8 cellular contexts compared by ENCODE assay signal in the genomic region with DNA sequence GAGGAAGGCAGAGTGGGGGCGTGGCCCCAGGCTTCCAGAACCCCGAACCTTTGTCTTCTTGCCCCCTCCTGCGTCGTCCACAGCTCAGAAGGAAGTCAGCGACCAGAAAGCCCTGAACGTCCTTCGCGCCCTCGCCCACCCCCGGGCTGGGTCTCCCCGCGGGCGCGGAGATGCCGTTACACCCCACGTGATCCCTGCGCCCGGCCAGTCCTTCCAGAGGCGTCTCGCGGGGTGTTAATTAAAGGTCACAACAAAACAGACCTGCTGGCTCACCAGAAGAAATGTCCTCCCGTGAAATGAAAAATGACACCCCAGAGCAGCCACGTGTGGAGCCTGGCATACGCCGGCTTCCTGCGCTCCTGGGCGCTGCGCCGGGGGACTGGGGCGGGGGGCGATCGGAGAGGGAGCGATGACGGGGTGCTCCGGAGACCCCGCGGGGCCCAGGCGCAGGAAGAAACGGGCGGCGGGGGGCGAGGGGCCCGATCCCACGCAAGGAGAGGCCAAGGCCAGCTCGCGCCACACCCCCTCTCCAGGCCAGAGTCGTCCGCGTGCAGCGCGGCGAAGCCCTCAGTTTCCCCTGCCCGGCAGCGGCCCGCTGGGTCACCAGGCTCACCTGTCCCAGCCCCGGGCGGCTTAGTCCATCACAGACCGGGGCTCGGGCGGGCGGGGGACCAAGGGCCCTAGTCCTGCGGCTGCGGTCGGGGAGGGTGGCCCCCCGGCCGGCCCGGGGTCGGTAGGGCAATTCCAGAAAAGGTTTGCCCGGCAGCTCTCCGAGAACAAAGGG. TPM values are rescaled to one million over a fixed set of nuclear protein-coding genes. Genes with fewer than 3 reads are reported as not detected.
DNase-seq lines count a peak whose midpoint lies in the region; ATAC-seq and TF ChIP-seq lines count a peak whose summit lies in the region.

No MANE protein-coding gene starts in this region.

- H3K36me3 Mint-ChIP-seq in activated T-cell treated with anti-CD3 and anti-CD28 coated beads, Interleukin-2, amount 50 U/mL, for 72 hours (ENCODE audit: insufficient read depth in 2 of 2) = no peaks in the 10 kb centered on the region
- H3K36me3 Mint-ChIP-seq in glutamatergic neuron (ENCODE audit: unreplicated experiment) = no peaks in the 10 kb centered on the region

- no peak for TF ChIP-seq EP300 in Ishikawa (IDR thresholded peaks at IDR 0.05; ENCODE audit: borderline replicate concordance)

- peaks cover 71% of the 10 kb centered on the region for H3K27me3 Mint-ChIP-seq in activated T-cell treated with anti-CD3 and anti-CD28 coated beads, Interleukin-2, amount 50 U/mL, for 72 hours (ENCODE audit: low read depth)
- peaks cover 8% of the 10 kb centered on the region for H3K27me3 Mint-ChIP-seq in glutamatergic neuron (ENCODE audit: unreplicated experiment)

- no peaks in the 10 kb centered on the region for H3K9me3 ChIP-seq in prostate gland

- peaks cover 0 to 2% of the 10 kb centered on the region in 2 donors for H3K9me3 Mint-ChIP-seq in activated T-cell treated with anti-CD3 and anti-CD28 coated beads, Interleukin-2, amount 50 U/mL, for 72 hours
- H3K9me3 Mint-ChIP-seq in glutamatergic neuron (ENCODE audit: unreplicated experiment) = peaks cover 6% of the 10 kb centered on the region

- H3K4me1 ChIP-seq in prostate gland (replicated peaks) = peaks cover 12% of the 10 kb centered on the region

- TF ChIP-seq POLR2A in prostate gland (IDR thresholded peaks at IDR 0.05) = no peak

- no peaks in the 10 kb centered on the region for H3K27me3 ChIP-seq in prostate gland (replicated peaks; ENCODE audit: insufficient read depth)

- intact Hi-C loops in prostate gland (cut with DNase I) = loop anchor here (2.0 to 5.0 kb wide), 2 partner anchors 849 to 1128 kb away; no protein-coding TSS in a partner anchor

- no peaks in the 10 kb centered on the region for H3K36me3 ChIP-seq in prostate gland

- no peak overlapping the region for H3K27ac Mint-ChIP-seq in activated T-cell treated with anti-CD3 and anti-CD28 coated beads, Interleukin-2, amount 50 U/mL, for 72 hours
- no peak overlapping the region for H3K27ac Mint-ChIP-seq in glutamatergic neuron (ENCODE audit: unreplicated experiment)

- DNase-seq in EL (peak; percentile 23), glutamatergic neuron (peak; percentile 43), prostate gland (ENCODE audit: low spot score) (no peak), superior temporal gyrus (ENCODE audit: extremely low spot score) (no peak), NCI-H446 (lab: John Stamatoyannopoulos, UW) (no peak)
- peak; percentile 26 to 31 for DNase-seq in activated T-cell treated with anti-CD3 and anti-CD28 coated beads, Interleukin-2, amount 50 U/mL, for 72 hours

- ATAC-seq in activated T-cell treated with anti-CD3 and anti-CD28 coated beads, Interleukin-2, amount 50 U/mL, for 72 hours (replicated peaks in 1 of 2) = peak in 1 of 2 donors; percentile 1
- ATAC-seq in GM21717 (IDR thresholded peaks at IDR 0.05; ENCODE audit: unreplicated experiment) = no peak

- no peak overlapping the region for H3K27ac ChIP-seq in prostate gland

- H3K4me1 Mint-ChIP-seq in activated T-cell treated with anti-CD3 and anti-CD28 coated beads, Interleukin-2, amount 50 U/mL, for 72 hours (ENCODE audit: low read depth) = peaks cover 26% of the 10 kb centered on the region
- H3K4me1 Mint-ChIP-seq in glutamatergic neuron (ENCODE audit: low read depth, unreplicated experiment) = peaks cover 2% of the 10 kb centered on the region

- no peak for TF ChIP-seq RAD21 in Ishikawa (IDR thresholded peaks at IDR 0.05; ENCODE audit: low read depth)

- peak overlapping the region; percentile 41 to 44 for H3K4me3 ChIP-seq in prostate gland

- under 1% methylated on average over 64 of the region's 70 CpGs for WGBS in prostate gland

- TF ChIP-seq CTCF in glutamatergic neuron (IDR thresholded peaks at IDR 0.05; ENCODE audit: partially characterized antibody, unreplicated experiment) = no peak
- TF ChIP-seq CTCF in prostate gland (IDR thresholded peaks at IDR 0.05) = no peak

- H3K4me3 Mint-ChIP-seq in activated T-cell treated with anti-CD3 and anti-CD28 coated beads, Interleukin-2, amount 50 U/mL, for 72 hours = peak overlapping the region; percentile 81 to 91
- H3K4me3 Mint-ChIP-seq in glutamatergic neuron (ENCODE audit: unreplicated experiment) = peak overlapping the region; percentile 88

TF ChIP-seq in Ishikawa, 13 proteins besides CTCF, POLR2A, EP300 and RAD21:
- TF ChIP-seq, protein P1, sequence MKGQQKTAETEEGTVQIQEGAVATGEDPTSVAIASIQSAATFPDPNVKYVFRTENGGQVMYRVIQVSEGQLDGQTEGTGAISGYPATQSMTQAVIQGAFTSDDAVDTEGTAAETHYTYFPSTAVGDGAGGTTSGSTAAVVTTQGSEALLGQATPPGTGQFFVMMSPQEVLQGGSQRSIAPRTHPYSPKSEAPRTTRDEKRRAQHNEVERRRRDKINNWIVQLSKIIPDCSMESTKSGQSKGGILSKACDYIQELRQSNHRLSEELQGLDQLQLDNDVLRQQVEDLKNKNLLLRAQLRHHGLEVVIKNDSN (IDR thresholded peaks at IDR 0.05) = peak; percentile 87
- TF ChIP-seq TAF1 (IDR thresholded peaks at IDR 0.05; ENCODE audit: low read depth) (no peak), REST (IDR thresholded peaks at IDR 0.05; ENCODE audit: low read depth) (no peak), FOXM1 (IDR thresholded peaks at IDR 0.05; ENCODE audit: borderline replicate concordance, low read depth) (no peak), TEAD4 (IDR thresholded peaks at IDR 0.05) (no peak), YY1 (IDR thresholded peaks at IDR 0.05; ENCODE audit: low read depth) (no peak), ZBTB7A (IDR thresholded peaks at IDR 0.05; ENCODE audit: low read depth) (peak; percentile 95), MAX (IDR thresholded peaks at IDR 0.05) (peak; percentile 95), NFIC (IDR thresholded peaks at IDR 0.05) (peak; percentile 13; the same call in 1 of the 2 replicates), CREB1 (IDR thresholded peaks at IDR 0.05; ENCODE audit: low read depth) (no peak), CEBPB (IDR thresholded peaks at IDR 0.05) (no peak), EGR1 (IDR thresholded peaks at IDR 0.05) (no peak), TCF12 (IDR thresholded peaks at IDR 0.05; ENCODE audit: low read depth) (no peak)
TF ChIP-seq in Ishikawa: peak in this region for 4.

RNA-seq across cellular contexts. Expression of gene KIF26B, which starts 0.9 kb away (rescaled TPM):
- under 1 TPM; 0.25 to 0.34 TPM for total RNA-seq in activated T-cell treated with anti-CD3 and anti-CD28 coated beads, Interleukin-2, amount 50 U/mL, for 72 hours
- total RNA-seq in glutamatergic neuron (ENCODE audit: unreplicated experiment) (2.4 TPM), prostate gland (1 to 10 TPM; 3.3 to 3.8 TPM)

Comparison
In these comparisons a context has a peak if more than half of its experiments do, and no peak if none do; other contexts are left out.
1. DNase-seq: peak in EL (single experiment), activated T-cell treated with anti-CD3 and anti-CD28 coated beads, Interleukin-2, amount 50 U/mL, for 72 hours (2 of 2) and glutamatergic neuron (single experiment); none in prostate gland (single experiment), superior temporal gyrus (single experiment) and NCI-H446 (0 of 2).